In genomic region chr20:189611-190010, GRCh38 we compare ENCODE assay signal across 26 cellular contexts.
"Had no signal": no experiment of that assay in that cellular context is flagged by ENCODE, and none has a peak within 500 bp of the region (broad histone marks: within the 10 kb centered on the region; RNA-seq: fewer than 3 reads in every experiment).

Gene DEFB128 (minus strand): TSS chr20:189711. CDS start chr20:189623, 88 bp downstream.

- H3K36me3 ChIP-seq: stomach, suprapubic skin, thoracic aorta, thyroid gland, tibial artery, tibial nerve, transverse colon, upper lobe of left lung, upper lobe of right lung, uterus, vagina had no signal

- H3K4me3 ChIP-seq: stomach, suprapubic skin, testis, thoracic aorta, thyroid gland, tibial artery, tibial nerve, transverse colon, upper lobe of left lung, upper lobe of right lung, uterus, vagina had no signal

- H3K27ac ChIP-seq: stomach, suprapubic skin, testis, thoracic aorta, thyroid gland, tibial artery, tibial nerve, transverse colon, upper lobe of left lung, upper lobe of right lung, uterus, vagina had no signal

- H3K4me1 ChIP-seq: stomach, suprapubic skin, testis, thyroid gland, tibial artery, tibial nerve, transverse colon, upper lobe of left lung, upper lobe of right lung, uterus, vagina had no signal

- ATAC-seq: stimulated activated effector memory CD8-positive, alpha-beta T cell treated with anti-CD3 and anti-CD28 coated beads, Interleukin-12 subunit alpha, Interleukin-12 subunit beta, amount 100 ng/mL, for 72 hours; stimulated activated memory B cell treated with anti-CD40 and anti-IgM and Interleukin-4, amounts not matched to agents 10 μg/mL and 1 μg/mL and 100 μg/mL, for 72 hours; stimulated activated naive B cell treated with anti-CD40 and anti-IgM and Interleukin-4, amounts not matched to agents 10 μg/mL and 1 μg/mL and 100 μg/mL, for 72 hours; stimulated activated naive CD8-positive, alpha-beta T cell treated with anti-CD3 and anti-CD28 coated beads, Interleukin-15, amount 100 ng/mL, for 72 hours; stimulated activated naive CD8-positive, alpha-beta T cell treated with anti-CD3 and anti-CD28 coated beads, Interleukin-15, Interleukin-2, amounts not matched to agents 100 U/mL and 50 U/mL, for 24 hours; upper lobe of right lung had no signal

- DNase-seq: stimulated activated CD4-positive, alpha-beta T cell treated with anti-CD3 and anti-CD28 coated beads, Interleukin-2, amount 100 ng/mL, for 48 hours; stimulated activated CD4-positive, alpha-beta T cell treated with anti-CD3 and anti-CD28 coated beads, Interleukin-4, amount 100 ng/mL, for 1 hour; stimulated activated CD4-positive, alpha-beta T cell treated with anti-CD3 and anti-CD28 coated beads, Interleukin-4, amount 100 ng/mL, for 24 hours; stimulated activated CD4-positive, alpha-beta T cell treated with anti-CD3 and anti-CD28 coated beads, Interleukin-4, amount 100 ng/mL, for 4 hours; stimulated activated CD8-positive, alpha-beta memory T cell treated with anti-CD3 and anti-CD28 coated beads, Interleukin-4, amount 100 ng/mL, for 48 hours; stimulated activated naive B cell treated with anti-CD40 and anti-IgM and Interleukin-4, amounts not matched to agents 10 μg/mL and 1 μg/mL and 100 μg/mL, for 72 hours; stimulated activated naive CD4-positive, alpha-beta T cell; stimulated activated naive CD4-positive, alpha-beta T cell treated with Interleukin-2 at 50 U/mL for 16 hours; stimulated activated naive CD8-positive, alpha-beta T cell treated with anti-CD3 and anti-CD28 coated beads, Interleukin-15, amount 100 ng/mL, for 72 hours; stimulated activated naive CD8-positive, alpha-beta T cell treated with anti-CD3 and anti-CD28 coated beads, Interleukin-15, Interleukin-2, amounts not matched to agents 100 U/mL and 50 U/mL, for 24 hours; stomach; substantia nigra; testis; thyroid gland; tibial artery; transverse colon; trophoblast cell; upper lobe of left lung; upper lobe of right lung; uterus had no signal

- H3K9me3 ChIP-seq: suprapubic skin, testis, thoracic aorta, thyroid gland, tibial artery, transverse colon, upper lobe of right lung, uterus, vagina had no signal

- H3K27me3 ChIP-seq: testis, thyroid gland, tibial artery, tibial nerve, upper lobe of left lung, upper lobe of right lung, uterus, vagina had no signal
